17 cellular contexts compared by ENCODE assay signal in the genomic region with DNA sequence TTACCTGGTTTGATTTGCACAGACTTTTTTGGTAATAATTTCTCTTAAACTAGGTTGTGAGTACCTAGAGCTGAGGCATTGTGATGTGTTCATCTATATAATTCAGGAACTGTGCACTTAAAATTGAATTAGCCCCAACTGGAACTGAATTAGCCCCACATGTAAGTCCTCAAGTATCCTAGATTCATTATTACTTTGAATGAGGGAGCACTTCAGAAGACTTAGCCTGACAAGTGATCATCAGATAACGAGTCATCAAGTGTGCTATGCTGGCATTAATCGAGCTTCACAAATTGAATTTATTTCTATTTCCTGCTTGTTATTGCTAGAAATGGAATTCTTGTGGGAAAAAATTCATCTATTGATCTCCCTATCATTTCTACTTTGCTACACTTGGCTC.
"Had no signal": no experiment of that assay in that cellular context is flagged by ENCODE, and none has a peak within 500 bp of the region (broad histone marks: within the 10 kb centered on the region; RNA-seq: fewer than 3 reads in every experiment).

No MANE protein-coding gene starts in this region.

- H3K36me3 ChIP-seq: right atrium auricular region, upper lobe of left lung had no signal

- H3K27ac ChIP-seq: right atrium auricular region, upper lobe of left lung had no signal

- ATAC-seq: activated CD8-positive, alpha-beta T cell treated with anti-CD3 and anti-CD28 coated beads for 36 hours; left ventricle myocardium superior; natural killer cell treated with Interleukin-12 subunit alpha and Interleukin-12 subunit beta and Interleukin-15 and Interleukin-18, amount 100 ng/mL, for 72 hours; stimulated activated naive CD8-positive, alpha-beta T cell treated with anti-CD3 and anti-CD28 coated beads, Interleukin-15, Interleukin-2, amounts not matched to agents 100 U/mL and 50 U/mL, for 24 hours had no signal

- H3K9me3 ChIP-seq: right atrium auricular region, upper lobe of left lung had no signal

- H3K4me3 ChIP-seq: right atrium auricular region, upper lobe of left lung had no signal

- H3K4me1 ChIP-seq: right atrium auricular region, upper lobe of left lung had no signal

- H3K27me3 ChIP-seq: right atrium auricular region, upper lobe of left lung had no signal

- DNase-seq: activated CD4-positive, alpha-beta T cell treated with anti-CD3 and anti-CD28 coated beads, Interleukin-2, amount 10 ng/mL, durations not matched to agents 24 days and 14 days; activated CD8-positive, alpha-beta T cell treated with anti-CD3 and anti-CD28 coated beads for 36 hours; activated gamma-delta T cell; anterior cingulate cortex; effector CD8-positive, alpha-beta T cell; erythroblast; glutamatergic neuron; hippocampal formation; left ventricle myocardium superior; mammary epithelial cell; midbrain; stimulated activated CD4-positive, alpha-beta T cell treated with anti-CD3 and anti-CD28 coated beads, Interleukin-12 subunit alpha, Interleukin-12 subunit beta, amount 100 ng/mL, for 4 hours; stimulated activated CD4-positive, alpha-beta T cell treated with anti-CD3 and anti-CD28 coated beads, Interleukin-4, amount 100 ng/mL, for 4 hours; stimulated activated naive CD8-positive, alpha-beta T cell treated with anti-CD3 and anti-CD28 coated beads, Interleukin-15, Interleukin-2, amounts not matched to agents 100 U/mL and 50 U/mL, for 24 hours; upper lobe of left lung had no signal
